9 cellular contexts compared by ENCODE assay signal in genomic region chr19:18435848-18436631, GRCh38. TPM values are rescaled to one million over a fixed set of nuclear protein-coding genes. Genes with fewer than 3 reads are reported as not detected.
DNase-seq lines count a peak whose midpoint lies in the region; ATAC-seq and TF ChIP-seq lines count a peak whose summit lies in the region.
"Had no signal": no experiment of that assay in that cellular context is flagged by ENCODE, and none has a peak within 500 bp of the region (broad histone marks: within the 10 kb centered on the region; RNA-seq: fewer than 3 reads in every experiment).

No MANE protein-coding gene starts in this region.

- no peak overlapping the region for H2BK120ac ChIP-seq in H9 (ENCODE audit: low read depth, low read length, poor library complexity, severe bottlenecking)

- no peak for ATAC-seq in naive B cell (ENCODE audit: low read depth in 2 of 2)
- ATAC-seq in GM18858 (IDR thresholded peaks at IDR 0.05; ENCODE audit: unreplicated experiment) = no peak

- no peak overlapping the region for H3K56ac ChIP-seq in H9 (ENCODE audit: insufficient read length, low read depth, low read length)

- no peak overlapping the region for H4K5ac ChIP-seq in H9 (ENCODE audit: insufficient read length, low read depth, low read length)

- H3K9me3 ChIP-seq in H9 (ENCODE audit: control insufficient read depth, low read depth, low read length) = no peaks in the 10 kb centered on the region

- H2AFZ ChIP-seq in H9 (ENCODE audit: low read length) = no peak overlapping the region

- H3K4me2 ChIP-seq in H9 (ENCODE audit: insufficient read depth, insufficient read length, low read length) = peak overlapping the region; percentile 58

- CTCF ChIA-PET in AG04449 (lab: Yijun Ruan, JAX) = interaction anchor here (0.9 kb wide), 1 partner anchor 48 kb away, joined by 3 read pairs; no protein-coding TSS in a partner anchor

- POLR2A ChIA-PET in AG04449 (lab: Yijun Ruan, JAX) = interaction anchor here (1.5 kb wide), 1 partner anchor 17 kb away, joined by 5 read pairs; the partner anchor contains the start of gene SSBP4

- no peaks in the 10 kb centered on the region for H3K79me1 ChIP-seq in H9 (ENCODE audit: insufficient read depth, low read depth, low read length, poor library complexity, severe bottlenecking)

- no peak overlapping the region for H3K27ac ChIP-seq in H9 (ENCODE audit: insufficient read length, low read depth, low read length)

- H3K27me3 ChIP-seq in H9 (ENCODE audit: insufficient read depth, low read length) = no peaks in the 10 kb centered on the region

- H3K4me1 ChIP-seq in H9 (ENCODE audit: insufficient read depth, low read length) = peaks cover 7% of the 10 kb centered on the region; the same call in 1 of the 2 replicates

- no peak overlapping the region for H2BK20ac ChIP-seq in H9 (ENCODE audit: low read depth, low read length, poor library complexity, severe bottlenecking)

- H3K4me3 ChIP-seq in AG04449 (ENCODE audit: low read depth, low read length) (peak overlapping the region; percentile 68), astrocyte of the cerebellum (ENCODE audit: low read depth, low read length) (peak overlapping the region; percentile 60)

- no peak overlapping the region for H4K8ac ChIP-seq in H9 (replicated peaks; ENCODE audit: insufficient read length, low read depth, low read length)

- no peak overlapping the region for H3K9ac ChIP-seq in H9 (ENCODE audit: extremely low read depth, insufficient read length, low read length)

- no peaks in the 10 kb centered on the region; a peak in 1 of 5 replicates for H3K9me3 Mint-ChIP-seq in H9
- no peaks in the 10 kb centered on the region for H3K9me3 Mint-ChIP-seq in naive B cell

- H4K91ac ChIP-seq in H9 (ENCODE audit: insufficient read length, low read depth, low read length) = no peak overlapping the region

- H3K36me3 Mint-ChIP-seq in H9 (ENCODE audit: insufficient read depth in 1 of 3, low read depth in 3 of 3) = peaks cover 2 to 21% (median 19%) of the 10 kb centered on the region in 3 experiments; a peak in 6 of 7 replicates
- no peaks in the 10 kb centered on the region for H3K36me3 Mint-ChIP-seq in naive B cell

- H3T11ph ChIP-seq in H9 (ENCODE audit: low read length) = no peak overlapping the region

- TF ChIP-seq CTCF in AG04449 (IDR thresholded peaks at IDR 0.05; ENCODE audit: insufficient read depth, low read length, missing control alignments) (no peak), H9 (conservative IDR thresholded peaks at IDR 0.05) (no peak), astrocyte of the cerebellum (IDR thresholded peaks at IDR 0.05; ENCODE audit: low read depth, low read length, missing control alignments) (no peak)

- DNase-seq in AG04449 (ENCODE audit: low read depth, low spot score) = no peak
- DNase-seq in H9 = no peak
- no peak for DNase-seq in astrocyte of the cerebellum (ENCODE audit: low read depth)
- DNase-seq in naive B cell = no peak
- DNase-seq in DMS53 (lab: John Stamatoyannopoulos, UW) = no peak
- no peak for DNase-seq in T1000 (lab: John Stamatoyannopoulos, UW)
- no peak for DNase-seq in NCI-H524 (lab: John Stamatoyannopoulos, UW)
- DNase-seq: NCI-H1436 treated with DMSO at 0.1 percent for 48 hours had no signal

- H4K20me1 ChIP-seq in H9 (ENCODE audit: control insufficient read depth, insufficient read depth, insufficient read length) = peaks cover 3% of the 10 kb centered on the region

- H3K14ac ChIP-seq in H9 (ENCODE audit: insufficient read depth, low read length) = no peak overlapping the region

- H3K4ac ChIP-seq in H9 (ENCODE audit: low read depth, low read length) = no peak overlapping the region

- peaks cover 16% of the 10 kb centered on the region for H3K23me2 ChIP-seq in H9 (ENCODE audit: insufficient read length, low read depth, low read length, poor library complexity, severe bottlenecking)

- H2BK5ac ChIP-seq in H9 (ENCODE audit: insufficient read length, low read length) = no peak overlapping the region

- no peaks in the 10 kb centered on the region for H3K79me2 ChIP-seq in H9 (ENCODE audit: insufficient read depth, low read length)

- no peak overlapping the region for H3K18ac ChIP-seq in H9 (ENCODE audit: insufficient read length, low read depth, low read length)

- no peak overlapping the region for H2BK12ac ChIP-seq in H9 (ENCODE audit: insufficient read length, low read depth, low read length)

- H3K27me3 Mint-ChIP-seq in H9 (ENCODE audit: low read depth) (peaks cover 2% of the 10 kb centered on the region), naive B cell (no peaks in the 10 kb centered on the region)

- H3K4me3 Mint-ChIP-seq in H9 (peak overlapping the region; percentile 74 to 79), naive B cell (peak overlapping the region; percentile 79 to 92 (median 84))

- H2BK15ac ChIP-seq in H9 (ENCODE audit: low read depth, low read length) = no peak overlapping the region

- WGBS in H9 (ENCODE audit: extremely low coverage, insufficient read length, low lambda C conversion rate) = no CpG with 5 or more reads among the region's 44 CpGs

- in situ Hi-C loops in astrocyte of the cerebellum (cut with HindIII; ENCODE audit: low sequenced_read_pairs) = no loop called here

- H3K4me1 Mint-ChIP-seq in H9 = peaks cover 33 to 45% of the 10 kb centered on the region in 2 experiments
- H3K4me1 Mint-ChIP-seq in naive B cell = peaks cover 18 to 29% (median 27%) of the 10 kb centered on the region in 3 donors

- peak overlapping the region in 2 of 3 experiments; percentile 34 to 57; a peak in 2 of 7 replicates for H3K27ac Mint-ChIP-seq in H9
- peak overlapping the region in 1 of 6 donors; percentile 49 for H3K27ac Mint-ChIP-seq in naive B cell

- no peak overlapping the region for H2AK5ac ChIP-seq in H9 (ENCODE audit: insufficient read length, low read length)

- H3K23ac ChIP-seq in H9 (ENCODE audit: insufficient read length, low read depth, low read length) = no peak overlapping the region

RNA-seq across cellular contexts. Expression of gene ISYNA1, which starts 1.9 kb away (rescaled TPM):
- 241 and 255 TPM in 2 replicates for total RNA-seq in H9 (2021)
- polyA plus RNA-seq in naive B cell (ENCODE audit: low read depth in 6 of 6) = 10 to 100 TPM in 2 of 6 donors, 1 to 10 TPM in 4; 6.3 to 12.2 (median 8.6) TPM

RNA-seq across cellular contexts. Expression of gene SSBP4, which starts 16.8 kb away (rescaled TPM):
- 46.1 and 50.0 TPM in 2 replicates for total RNA-seq in H9 (2021)
- 10 to 100 TPM; 54.7 to 78.0 (median 61.8) TPM for polyA plus RNA-seq in naive B cell (ENCODE audit: low read depth in 6 of 6)

RNA-seq across cellular contexts. Expression of gene LRRC25, which starts 38.6 kb away (rescaled TPM):
- total RNA-seq in H9 (2021) = 0.18 TPM in 1 of 2 replicates, not detected in the other
- 10 to 100 TPM in 4 of 6 donors, 1 to 10 TPM in 1, under 1 TPM in 1; 0.17 to 30.8 (median 17.9) TPM for polyA plus RNA-seq in naive B cell (ENCODE audit: low read depth in 6 of 6)

RNA-seq across cellular contexts. Expression of gene GDF15, which starts 50.1 kb away (rescaled TPM):
- total RNA-seq in H9 (2021) = 5.7 and 7.0 TPM in 2 replicates
- polyA plus RNA-seq in naive B cell (ENCODE audit: low read depth in 6 of 6) = not detected
